In the genomic region with DNA sequence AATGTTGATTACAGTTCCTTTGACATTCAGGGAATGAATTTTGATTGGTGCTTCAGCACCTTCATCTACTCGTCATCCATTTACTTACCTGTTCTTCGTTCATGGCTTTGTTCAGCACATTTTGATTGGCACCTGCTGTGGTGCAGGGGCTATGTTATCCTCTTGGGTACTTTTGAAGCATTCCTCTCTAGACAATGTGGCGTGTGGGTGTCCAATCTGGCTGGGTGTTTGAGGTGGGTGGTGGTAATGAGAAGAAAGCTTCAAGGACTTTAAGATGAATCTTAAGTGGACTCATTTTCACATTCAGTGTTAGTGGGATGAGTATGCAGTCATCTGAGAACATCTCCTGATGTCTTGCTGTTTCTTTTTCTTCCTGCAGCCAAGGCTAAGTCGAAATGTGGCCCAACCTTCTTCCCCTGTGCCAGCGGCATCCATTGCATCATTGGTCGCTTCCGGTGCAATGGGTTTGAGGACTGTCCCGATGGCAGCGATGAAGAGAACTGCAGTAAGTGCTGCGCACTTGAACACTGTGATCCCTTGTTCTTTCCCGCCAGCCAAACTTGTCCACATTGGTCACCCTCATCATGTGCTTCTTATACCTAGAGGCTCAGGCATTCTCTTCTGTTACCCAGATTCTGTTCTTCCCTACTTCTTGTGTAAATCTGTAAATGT, we compare ENCODE assay signal across 14 cellular contexts.
DNase-seq lines count a peak whose midpoint lies in the region; FAIRE-seq and TF ChIP-seq lines count a peak whose summit lies in the region.
"Had no signal": no experiment of that assay in that cellular context is flagged by ENCODE, and none has a peak within 500 bp of the region (broad histone marks: within the 10 kb centered on the region; RNA-seq: fewer than 3 reads in every experiment).

No MANE protein-coding gene starts in this region.

- CTCF ChIA-PET in HEK293 (lab: Yijun Ruan, JAX) (no interaction called here), GM10248 (lab: Yijun Ruan, JAX) (interaction anchor here (0.9 to 1.3 kb wide), 2 partner anchors 51 to 75 kb away, joined by 3 to 4 read pairs; no protein-coding TSS in a partner anchor)

- H3K27me3 ChIP-seq in bronchial epithelial cell (ENCODE audit: control insufficient read depth, insufficient read depth, low read length), result no peaks in the 10 kb centered on the region

- H3K27me3 Mint-ChIP-seq in osteocyte (ENCODE audit: unreplicated experiment), result no peaks in the 10 kb centered on the region

- H3K9me3 Mint-ChIP-seq in osteocyte (ENCODE audit: unreplicated experiment), result peaks cover 10% of the 10 kb centered on the region

- no peak overlapping the region for H3K4me3 Mint-ChIP-seq in osteocyte (ENCODE audit: unreplicated experiment)
- H3K4me3 Mint-ChIP-seq: B cell; CD4-positive, alpha-beta T cell had no signal

- no peaks in the 10 kb centered on the region for H3K4me1 ChIP-seq in HEK293 (ENCODE audit: control insufficient read depth, insufficient read depth, low read length)

- no peak overlapping the region for H3K27ac Mint-ChIP-seq in osteocyte (ENCODE audit: unreplicated experiment)
- H3K27ac Mint-ChIP-seq: B cell; CD4-positive, alpha-beta T cell had no signal

- no peak overlapping the region for H3K4me3 ChIP-seq in HEK293 (ENCODE audit: low read depth, low read length)
- no peak overlapping the region for H3K4me3 ChIP-seq in bronchial epithelial cell (ENCODE audit: low read depth, low read length)

- H3K36me3 ChIP-seq in HEK293 (ENCODE audit: control insufficient read depth in 2 of 2, insufficient read depth in 1 of 2, low read length in 2 of 2) (peaks cover 0 to 11% of the 10 kb centered on the region in 2 experiments; a peak in 1 of 3 replicates), bronchial epithelial cell (ENCODE audit: control insufficient read depth, insufficient read depth, low read length) (peaks cover 5% of the 10 kb centered on the region)

- POLR2A ChIA-PET in HEK293 (lab: Yijun Ruan, JAX) (no interaction called here), GM10248 (lab: Yijun Ruan, JAX) (no interaction called here)

- no peaks in the 10 kb centered on the region for H3K9me3 ChIP-seq in HEK293 (ENCODE audit: control insufficient read depth, insufficient read depth, low read depth, low read length)

- H3K4me1 Mint-ChIP-seq in osteocyte (ENCODE audit: unreplicated experiment), result no peaks in the 10 kb centered on the region
- H3K4me1 Mint-ChIP-seq: B cell had no signal

- no peak for DNase-seq in bronchial epithelial cell (ENCODE audit: low read depth)
- DNase-seq in middle frontal gyrus (ENCODE audit: extremely low spot score, low spot score), result peak; percentile 42
- peak; percentile 49 for DNase-seq in osteocyte (ENCODE audit: extremely low spot score, unreplicated experiment)
- no peak for DNase-seq in GM10248 (ENCODE audit: extremely low spot score)
- no peak for DNase-seq in DMS 273 (lab: John Stamatoyannopoulos, UW; ENCODE audit: unreplicated experiment)
- DNase-seq in NOMO-1 treated with dmso at 0.1 percent for 144 hours (lab: John Stamatoyannopoulos, UW; ENCODE audit: unreplicated experiment), result no peak
- DNase-seq: C1 segment of cervical spinal cord; Calu3; CD4-positive, alpha-beta T cell; DMS79 had no signal

- TF ChIP-seq CTCF in HEK293 (tag by site-specific recombination; IDR thresholded peaks at IDR 0.05) (no peak), bronchial epithelial cell (IDR thresholded peaks at IDR 0.05; ENCODE audit: insufficient read depth, low read length, severe bottlenecking) (no peak), osteocyte (IDR thresholded peaks at IDR 0.05) (no peak), GM10248 (IDR thresholded peaks at IDR 0.05; ENCODE audit: control extremely low read depth, extremely low read depth, low read depth, missing control alignments) (no peak)

- H3K36me3 Mint-ChIP-seq in osteocyte (ENCODE audit: unreplicated experiment), result peaks cover 20% of the 10 kb centered on the region

- no peak overlapping the region for H3K27ac ChIP-seq in HEK293 (ENCODE audit: extremely low read depth, low read depth, low read length)

- peak; percentile 95 for FAIRE-seq in bronchial epithelial cell (lab: Jason Lieb, UNC)
- FAIRE-seq: A204.1, GM12891 had no signal

TF ChIP-seq in HEK293, 187 proteins besides CTCF, POLR2A, EP300 and RAD21:
- TF ChIP-seq GFI1B (tag by site-specific recombination; IDR thresholded peaks at IDR 0.05) (no peak), EGR2 (tag by site-specific recombination; IDR thresholded peaks at IDR 0.05; ENCODE audit: low read depth) (peak; percentile 51; the same call in 1 of the 2 replicates)

Comparison
In these comparisons a context has a peak if more than half of its experiments do, and no peak if none do; other contexts are left out.
1. DNase-seq: peak in middle frontal gyrus (single experiment) and osteocyte (single experiment); none in bronchial epithelial cell (single experiment), GM10248 (single experiment), DMS 273 (single experiment) and NOMO-1 treated with dmso at 0.1 percent for 144 hours (single experiment).